Comparison of ENCODE assay signal across 8 cellular contexts in genomic region chr5:140042551-140043507, GRCh38. TPM values are rescaled to one million over a fixed set of nuclear protein-coding genes. Genes with fewer than 3 reads are reported as not detected.
DNase-seq lines count a peak whose midpoint lies in the region; ATAC-seq and TF ChIP-seq lines count a peak whose summit lies in the region.

TSS of gene NRG2 (minus strand) at chr5:140043299.

- peaks cover 35 to 47% (median 38%) of the 10 kb centered on the region in 4 donors for H3K4me1 ChIP-seq in upper lobe of left lung

- intact Hi-C loops in activated naive CD4-positive, alpha-beta T cell treated with anti-CD3 and anti-CD28 coated beads for 36 hours (cut with micrococcal nuclease) = loop anchor here (1.0 kb wide), 1 partner anchor 114 kb away; no protein-coding TSS in a partner anchor

- DNase-seq in CD1c-positive myeloid dendritic cell (ENCODE audit: extremely low spot score) = peak; percentile 11
- peak; percentile 73 for DNase-seq in RPMI7951 (ENCODE audit: low read depth)
- peak; percentile 58 for DNase-seq in activated naive CD4-positive, alpha-beta T cell treated with anti-CD3 and anti-CD28 coated beads for 36 hours
- peak; percentile 84 for DNase-seq in globus pallidus (ENCODE audit: low spot score)
- peak in 53 of 56 donors; percentile 31 to 85 (median 68) for DNase-seq in nucleus accumbens (lab: John Stamatoyannopoulos, UW)
- DNase-seq in upper lobe of left lung = peak; percentile 28 to 92

- H3K4me1 Mint-ChIP-seq in activated naive CD4-positive, alpha-beta T cell treated with anti-CD3 and anti-CD28 coated beads for 36 hours (ENCODE audit: low read depth) = peaks cover 11% of the 10 kb centered on the region

- TF ChIP-seq CTCF in upper lobe of left lung (IDR thresholded peaks at IDR 0.05) = peak; percentile 43 to 78 (median 59)

- peaks cover 47% of the 10 kb centered on the region for H3K27me3 Mint-ChIP-seq in activated naive CD4-positive, alpha-beta T cell treated with anti-CD3 and anti-CD28 coated beads for 36 hours (ENCODE audit: low read depth)

- H3K27ac ChIP-seq in upper lobe of left lung = peak within 1 kb of the TSS in 3 of 4 donors; percentile 21 to 68 (median 58)

- CTCF ChIA-PET in activated naive CD4-positive, alpha-beta T cell treated with anti-CD3 and anti-CD28 coated beads for 36 hours (lab: Charles Lee) = interaction anchor here (0.6 to 2.3 kb wide), 5 partner anchors 61 to 112 kb away, joined by 3 to 11 read pairs (median 4); no protein-coding TSS in a partner anchor

- H3K4me3 Mint-ChIP-seq in activated naive CD4-positive, alpha-beta T cell treated with anti-CD3 and anti-CD28 coated beads for 36 hours = peak within 1 kb of the TSS; percentile 70

- H3K9me3 ChIP-seq in upper lobe of left lung = no peaks in the 10 kb centered on the region

- no peak within 1 kb of the TSS for H3K27ac Mint-ChIP-seq in activated naive CD4-positive, alpha-beta T cell treated with anti-CD3 and anti-CD28 coated beads for 36 hours

- ATAC-seq in GM19372 (IDR thresholded peaks at IDR 0.05; ENCODE audit: low read depth, unreplicated experiment) = peak; percentile 59
- peak; percentile 47 for ATAC-seq in HG03520 (IDR thresholded peaks at IDR 0.05; ENCODE audit: unreplicated experiment)
- peak; percentile 82 to 93 for ATAC-seq in upper lobe of left lung (ENCODE audit: low FRiP score in 2 of 2)

- no peak for TF ChIP-seq POLR2A in upper lobe of left lung (IDR thresholded peaks at IDR 0.05)

- no peak for TF ChIP-seq EP300 in upper lobe of left lung (IDR thresholded peaks at IDR 0.05)

- H3K27me3 ChIP-seq in upper lobe of left lung = peaks cover 0 to 12% (median 6%) of the 10 kb centered on the region in 4 donors

- no peaks in the 10 kb centered on the region for H3K36me3 Mint-ChIP-seq in activated naive CD4-positive, alpha-beta T cell treated with anti-CD3 and anti-CD28 coated beads for 36 hours (ENCODE audit: low read depth)

- H3K4me3 ChIP-seq in upper lobe of left lung = peak within 1 kb of the TSS; percentile 60 to 74 (median 62)

- 1 to 3% methylated on average over 19 to 82 of the region's 91 CpGs for WGBS in upper lobe of left lung, 2 donors

- no peaks in the 10 kb centered on the region for H3K36me3 ChIP-seq in upper lobe of left lung

- no peaks in the 10 kb centered on the region for H3K9me3 Mint-ChIP-seq in activated naive CD4-positive, alpha-beta T cell treated with anti-CD3 and anti-CD28 coated beads for 36 hours

RNA-seq across cellular contexts. Expression of gene NRG2, which starts in this region (rescaled TPM):
- 1.7 and 1.9 TPM in 2 replicates for total RNA-seq in RPMI7951 (2014; rRNA removed; shearing (Covaris generic))
- not detected for total RNA-seq in activated naive CD4-positive, alpha-beta T cell treated with anti-CD3 and anti-CD28 coated beads for 36 hours
- 1 to 10 TPM in 3 of 6 donors, under 1 TPM in 3; 0.46 to 4.2 (median 1.5) TPM for total RNA-seq in upper lobe of left lung

Comparison
In these comparisons a context has a peak if more than half of its experiments do, and no peak if none do; other contexts are left out.
1. Peak in every context shown above with its lines: DNase-seq, ATAC-seq, H3K4me3 ChIP-seq and H3K27ac ChIP-seq.
2. Peak in DNase-seq in activated naive CD4-positive, alpha-beta T cell treated with anti-CD3 and anti-CD28 coated beads for 36 hours; RNA of the gene not detected or under 1 TPM.
3. DNase-seq: peak in every context shown above with its lines; median percentile 84 in globus pallidus; 73 in RPMI7951; 68 in nucleus accumbens; 60 in upper lobe of left lung; 58 in activated naive CD4-positive, alpha-beta T cell treated with anti-CD3 and anti-CD28 coated beads for 36 hours; 11 in CD1c-positive myeloid dendritic cell.